ENCODE assay signal across 18 cellular contexts in genomic region chr1:117820694-117821381, GRCh38.
DNase-seq lines count a peak whose midpoint lies in the region; ATAC-seq and TF ChIP-seq lines count a peak whose summit lies in the region.
"Had no signal": no experiment of that assay in that cellular context is flagged by ENCODE, and none has a peak within 500 bp of the region (broad histone marks: within the 10 kb centered on the region; RNA-seq: fewer than 3 reads in every experiment).

No MANE protein-coding gene starts in this region.

- no peak overlapping the region for H3K14ac ChIP-seq in mesenchymal stem cell (ENCODE audit: low read length in 2 of 2)

- no peaks in the 10 kb centered on the region for H3K79me1 ChIP-seq in mesenchymal stem cell (replicated peaks; ENCODE audit: low read length, poor library complexity, severe bottlenecking)

- DNase-seq in DMS 273 (lab: John Stamatoyannopoulos, UW; ENCODE audit: unreplicated experiment) = peak; percentile 44
- no peak for DNase-seq in DMS 273 treated with DMSO at 0.1 percent for 48 hours (lab: John Stamatoyannopoulos, UW)
- no peak for DNase-seq in esophagus muscularis mucosa (ENCODE audit: extremely low spot score)
- peak; percentile 74 for DNase-seq in mesenchymal stem cell
- DNase-seq in A673 (ENCODE audit: low spot score) = no peak
- no peak for DNase-seq in stomach
- DNase-seq in endodermal cell = no peak
- DNase-seq: activated CD4-positive, alpha-beta T cell treated with anti-CD3 and anti-CD28 coated beads, Interleukin-2, amount 10 ng/mL, durations not matched to agents 7 days and 5 days; activated T-cell treated with anti-CD3 and anti-CD28 coated beads, Interleukin-2, amount 50 U/mL, for 72 hours; adrenal gland; CD8-positive, alpha-beta T cell; immature natural killer cell; stimulated activated CD4-positive, alpha-beta T cell treated with anti-CD3 and anti-CD28 coated beads, Interleukin-2, amount 100 ng/mL, for 48 hours had no signal

- 53% methylated on average over 3 of the region's 7 CpGs for WGBS in esophagus muscularis mucosa
- 69% methylated on average over 7 of the region's 7 CpGs for WGBS in mesenchymal stem cell
- 76 to 90% (median 78%) methylated on average over 6 to 7 of the region's 7 CpGs for WGBS in stomach, 5 donors
- 95 to 97% methylated on average over 3 to 7 of the region's 7 CpGs for WGBS in endodermal cell (ENCODE audit: insufficient coverage in 1 of 2, insufficient read length in 1 of 2), 2 experiments

- peak overlapping the region; percentile 45 for H2BK15ac ChIP-seq in mesenchymal stem cell (ENCODE audit: low read depth, poor library complexity, severe bottlenecking)

- TF ChIP-seq EP300 in esophagus muscularis mucosa (IDR thresholded peaks at IDR 0.05) (no peak), stomach (IDR thresholded peaks at IDR 0.05) (no peak)

- H3K27ac ChIP-seq in esophagus muscularis mucosa (replicated peaks in 1 of 4) = peak overlapping the region; percentile 73 to 88 (median 84)
- peak overlapping the region; percentile 85 for H3K27ac ChIP-seq in mesenchymal stem cell (ENCODE audit: low read length, poor library complexity, severe bottlenecking)
- H3K27ac ChIP-seq in A673 (ENCODE audit: low read depth, low read length, poor library complexity, severe bottlenecking) = no peak overlapping the region
- peak overlapping the region in 2 of 5 donors; percentile 58 to 63 for H3K27ac ChIP-seq in stomach
- H3K27ac ChIP-seq in endodermal cell (ENCODE audit: low read depth, low read length) = no peak overlapping the region
- H3K27ac ChIP-seq: 22Rv1, adrenal gland had no signal

- peak overlapping the region; percentile 82 to 99 for H3K4ac ChIP-seq in mesenchymal stem cell (ENCODE audit: low read depth in 1 of 2, low read length in 2 of 2)

- POLR2A ChIA-PET in A673 (lab: Charles Lee; ENCODE audit: low non-redundant PET) = no interaction called here

- H3K4me3 ChIP-seq in esophagus muscularis mucosa (no peak overlapping the region), mesenchymal stem cell (ENCODE audit: insufficient read depth in 1 of 2, low read depth in 1 of 2, low read length in 2 of 2) (no peak overlapping the region), A673 (ENCODE audit: low read depth, low read length, poor library complexity, severe bottlenecking) (no peak overlapping the region), stomach (no peak overlapping the region), endodermal cell (ENCODE audit: low read length) (no peak overlapping the region)
- H3K4me3 ChIP-seq: adrenal gland, prostate gland had no signal

- H3K27me3 ChIP-seq in esophagus muscularis mucosa (no peaks in the 10 kb centered on the region), mesenchymal stem cell (ENCODE audit: control insufficient read depth in 1 of 2, insufficient read depth in 1 of 2, low read length in 2 of 2) (no peaks in the 10 kb centered on the region), A673 (replicated peaks; ENCODE audit: insufficient read depth, low read depth, low read length, poor library complexity) (no peaks in the 10 kb centered on the region), stomach (no peaks in the 10 kb centered on the region), endodermal cell (ENCODE audit: control insufficient read depth, insufficient read depth, low read length, poor library complexity, severe bottlenecking) (no peaks in the 10 kb centered on the region)
- H3K27me3 ChIP-seq: adrenal gland, foreskin keratinocyte had no signal

- peak overlapping the region; percentile 96 for H3K18ac ChIP-seq in mesenchymal stem cell (ENCODE audit: low read depth in 1 of 2, low read length in 2 of 2)

- no peak for TF ChIP-seq POLR2A in esophagus muscularis mucosa (IDR thresholded peaks at IDR 0.05; ENCODE audit: low read depth)
- TF ChIP-seq POLR2A in stomach (IDR thresholded peaks at IDR 0.05) = no peak

- CTCF ChIA-PET in A673 (lab: Charles Lee) = no interaction called here

- H3K9me3 Mint-ChIP-seq in endodermal cell = peaks cover 6% of the 10 kb centered on the region
- H3K9me3 Mint-ChIP-seq: activated T-cell treated with anti-CD3 and anti-CD28 coated beads, Interleukin-2, amount 50 U/mL, for 72 hours; immature natural killer cell had no signal

- TF ChIP-seq CTCF in esophagus muscularis mucosa (IDR thresholded peaks at IDR 0.05) = no peak
- no peak for TF ChIP-seq CTCF in A673 (conservative IDR thresholded peaks at IDR 0.05; ENCODE audit: low read depth, low read length)
- no peak for TF ChIP-seq CTCF in stomach (IDR thresholded peaks at IDR 0.05)
- no peak for TF ChIP-seq CTCF in endodermal cell (conservative IDR thresholded peaks at IDR 0.05)

- peak overlapping the region; percentile 95 to 98 for H2BK12ac ChIP-seq in mesenchymal stem cell (ENCODE audit: low read length in 2 of 2)

- peak overlapping the region; percentile 99 for H4K91ac ChIP-seq in mesenchymal stem cell (ENCODE audit: low read length)

- peak overlapping the region in 1 of 2 experiments; percentile 51 for H3K23ac ChIP-seq in mesenchymal stem cell (ENCODE audit: low read length in 2 of 2)

- H2BK5ac ChIP-seq in mesenchymal stem cell (ENCODE audit: low read depth, low read length, poor library complexity, severe bottlenecking) = no peak overlapping the region

- H4K8ac ChIP-seq in mesenchymal stem cell (ENCODE audit: low read length) = peak overlapping the region; percentile 99

- H2BK120ac ChIP-seq in mesenchymal stem cell (ENCODE audit: low read depth, low read length) = peak overlapping the region; percentile 88

- no peak overlapping the region for H3K4me3 Mint-ChIP-seq in endodermal cell
- H3K4me3 Mint-ChIP-seq: activated CD4-positive, alpha-beta T cell treated with anti-CD3 and anti-CD28 coated beads, Interleukin-2, amount 10 ng/mL, durations not matched to agents 7 days and 5 days; activated T-cell treated with anti-CD3 and anti-CD28 coated beads, Interleukin-2, amount 50 U/mL, for 72 hours; CD8-positive, alpha-beta T cell; immature natural killer cell; T-helper 1 cell treated with Interleukin-12 subunit alpha and Interleukin-12 subunit beta and Interleukin-4 antibody, amounts not matched to agents 30 μg/mL and 1 μg/mL, for 36 hours had no signal

- no peaks in the 10 kb centered on the region for H3K36me3 ChIP-seq in esophagus muscularis mucosa
- H3K36me3 ChIP-seq in mesenchymal stem cell (ENCODE audit: control insufficient read depth in 1 of 2, insufficient read depth in 2 of 2, low read depth in 1 of 2, low read length in 2 of 2) = no peaks in the 10 kb centered on the region
- no peaks in the 10 kb centered on the region for H3K36me3 ChIP-seq in A673 (ENCODE audit: insufficient read depth, low read length, poor library complexity, severe bottlenecking)
- H3K36me3 ChIP-seq in stomach = no peaks in the 10 kb centered on the region
- H3K36me3 ChIP-seq in endodermal cell (ENCODE audit: control insufficient read depth, insufficient read depth, low read length) = no peaks in the 10 kb centered on the region
- H3K36me3 ChIP-seq: adrenal gland, prostate gland had no signal

- H3K9me3 ChIP-seq in esophagus muscularis mucosa (no peaks in the 10 kb centered on the region), mesenchymal stem cell (ENCODE audit: control insufficient read depth, low read length) (no peaks in the 10 kb centered on the region), A673 (ENCODE audit: low read depth, low read length, poor library complexity, severe bottlenecking) (no peaks in the 10 kb centered on the region), stomach (no peaks in the 10 kb centered on the region), endodermal cell (ENCODE audit: control insufficient read depth, low read length) (peaks cover 15% of the 10 kb centered on the region)
- H3K9me3 ChIP-seq: adrenal gland, prostate gland had no signal

- H3K9ac ChIP-seq in mesenchymal stem cell (ENCODE audit: low read length) (no peak overlapping the region), endodermal cell (ENCODE audit: extremely low read depth, low read length, poor library complexity, severe bottlenecking) (no peak overlapping the region)

- peaks cover 33 to 61% (median 53%) of the 10 kb centered on the region in 4 donors for H3K4me1 ChIP-seq in esophagus muscularis mucosa
- peaks cover 10% of the 10 kb centered on the region for H3K4me1 ChIP-seq in mesenchymal stem cell (ENCODE audit: control insufficient read depth, insufficient read depth, low read depth, low read length)
- no peaks in the 10 kb centered on the region for H3K4me1 ChIP-seq in A673 (ENCODE audit: insufficient read depth, low read length, poor library complexity, severe bottlenecking)
- H3K4me1 ChIP-seq in stomach = peaks cover 7 to 38% (median 17%) of the 10 kb centered on the region in 4 donors
- peaks cover 4% of the 10 kb centered on the region for H3K4me1 ChIP-seq in endodermal cell (ENCODE audit: control insufficient read depth, insufficient read depth, low read length)
- H3K4me1 ChIP-seq: adrenal gland had no signal

- no peak overlapping the region for H3K27ac Mint-ChIP-seq in endodermal cell
- H3K27ac Mint-ChIP-seq: activated CD4-positive, alpha-beta T cell treated with anti-CD3 and anti-CD28 coated beads, Interleukin-2, amount 10 ng/mL, durations not matched to agents 7 days and 5 days; activated T-cell treated with anti-CD3 and anti-CD28 coated beads, Interleukin-2, amount 50 U/mL, for 72 hours; CD8-positive, alpha-beta T cell; immature natural killer cell; T-helper 1 cell treated with Interleukin-12 subunit alpha and Interleukin-12 subunit beta and Interleukin-4 antibody, amounts not matched to agents 30 μg/mL and 1 μg/mL, for 36 hours had no signal

- H3K4me2 ChIP-seq in mesenchymal stem cell (ENCODE audit: low read length, poor library complexity, severe bottlenecking) = no peak overlapping the region

- no peak overlapping the region for H2AFZ ChIP-seq in mesenchymal stem cell (ENCODE audit: low read depth, low read length)

- ATAC-seq in HG03045 (IDR thresholded peaks at IDR 0.05; ENCODE audit: unreplicated experiment) = no peak
- ATAC-seq: activated T-cell treated with anti-CD3 and anti-CD28 coated beads, Interleukin-2, amount 50 U/mL, for 72 hours; CD8-positive, alpha-beta T cell had no signal

- BruUV-seq in A673 (replicated peaks; lab: Mats Ljungman, UMichigan) = no TSS peak

- intact Hi-C loops in esophagus muscularis mucosa (cut with DNase I) (no loop called here), A673 (cut with micrococcal nuclease; ENCODE audit: unreplicated experiment) (no loop called here), stomach (cut with DNase I; ENCODE audit: low total_unique reads) (no loop called here)

- H2AK5ac ChIP-seq in mesenchymal stem cell (ENCODE audit: low read length, severe bottlenecking) = peak overlapping the region; percentile 43

- peaks cover 4% of the 10 kb centered on the region for H3K4me1 Mint-ChIP-seq in endodermal cell
- H3K4me1 Mint-ChIP-seq: activated CD4-positive, alpha-beta T cell treated with anti-CD3 and anti-CD28 coated beads, Interleukin-2, amount 10 ng/mL, durations not matched to agents 7 days and 5 days; immature natural killer cell had no signal

- H3K27me3 Mint-ChIP-seq in endodermal cell (ENCODE audit: insufficient read depth) = peaks cover 5% of the 10 kb centered on the region

- no peaks in the 10 kb centered on the region for H3K36me3 Mint-ChIP-seq in endodermal cell (ENCODE audit: low read depth)
- H3K36me3 Mint-ChIP-seq: CD8-positive, alpha-beta T cell; immature natural killer cell had no signal

Comparison
In these comparisons a context has a peak if more than half of its experiments do, and no peak if none do; other contexts are left out.
1. DNase-seq: peak in DMS 273 (single experiment) and mesenchymal stem cell (single experiment); none in DMS 273 treated with DMSO at 0.1 percent for 48 hours (single experiment), esophagus muscularis mucosa (single experiment), A673 (single experiment), stomach (single experiment) and endodermal cell (single experiment).
2. H3K27ac ChIP-seq: peak in esophagus muscularis mucosa (4 of 4) and mesenchymal stem cell (single experiment); none in A673 (single experiment) and endodermal cell (single experiment).